In genomic region chr1:90717356-90717664, GRCh38 we compare ENCODE assay signal across 10 cellular contexts. TPM values are rescaled to one million over a fixed set of nuclear protein-coding genes. Genes with fewer than 3 reads are reported as not detected.
A peak's percentile ranks its signal among the peaks of the same experiment; 100 is the strongest.
DNase-seq lines count a peak whose midpoint lies in the region; ATAC-seq lines count a peak whose summit lies in the region.
"Had no signal": no experiment of that assay in that cellular context is flagged by ENCODE, and none has a peak within 500 bp of the region (broad histone marks: within the 10 kb centered on the region; RNA-seq: fewer than 3 reads in every experiment).

No MANE protein-coding gene starts in this region.

- CTCF ChIA-PET in CD8-positive, alpha-beta memory T cell (lab: Charles Lee) = interaction anchor here (0.6 kb wide), 1 partner anchor 115 kb away, joined by 3 read pairs; no protein-coding TSS in a partner anchor

- POLR2A ChIA-PET in CD8-positive, alpha-beta memory T cell (lab: Charles Lee) = no interaction called here

- no peaks in the 10 kb centered on the region for H3K36me3 ChIP-seq in CD8-positive, alpha-beta memory T cell (ENCODE audit: insufficient read depth, low read length)
- H3K36me3 ChIP-seq in HUES64 (ENCODE audit: insufficient read depth, low read length) (no peaks in the 10 kb centered on the region), ectodermal cell (ENCODE audit: control insufficient read depth, insufficient read depth, low read length) (no peaks in the 10 kb centered on the region), SJCRH30 (no peaks in the 10 kb centered on the region)
- H3K36me3 ChIP-seq: neutrophil had no signal

- peak overlapping the region; percentile 13 to 81 (median 50) for H3K4me3 Mint-ChIP-seq in CD8-positive, alpha-beta memory T cell

- H3K36me3 Mint-ChIP-seq in CD8-positive, alpha-beta memory T cell = peaks cover 0 to 2% (median 1%) of the 10 kb centered on the region in 3 donors

- no peaks in the 10 kb centered on the region for H3K9me3 ChIP-seq in CD8-positive, alpha-beta memory T cell (ENCODE audit: low read length)
- H3K9me3 ChIP-seq in HUES64 (ENCODE audit: insufficient read depth, low read depth, low read length) = no peaks in the 10 kb centered on the region
- no peaks in the 10 kb centered on the region for H3K9me3 ChIP-seq in ectodermal cell (ENCODE audit: control insufficient read depth, low read length)
- no peaks in the 10 kb centered on the region for H3K9me3 ChIP-seq in SJCRH30 (replicated peaks)
- H3K9me3 ChIP-seq: neutrophil had no signal

- no peak for DNase-seq in CD8-positive, alpha-beta memory T cell
- DNase-seq in posterior vena cava (ENCODE audit: low spot score) (peak; percentile 66), cerebellar nuclear complex (lab: John Stamatoyannopoulos, UW) (no peak), SJCRH30 (no peak)
- DNase-seq: activated naive CD4-positive, alpha-beta T cell treated with Interleukin-2 at 50 U/mL for 16 hours had no signal

- peaks cover 4 to 44% (median 38%) of the 10 kb centered on the region in 5 donors for H3K9me3 Mint-ChIP-seq in CD8-positive, alpha-beta memory T cell

- WGBS in HUES64 = 1% methylated on average over 37 of the region's 37 CpGs
- 1% methylated on average over 37 of the region's 37 CpGs for WGBS in ectodermal cell, 2 experiments

- peaks cover 88 to 89% of the 10 kb centered on the region in 2 donors for H3K27me3 Mint-ChIP-seq in CD8-positive, alpha-beta memory T cell

- peak overlapping the region in 2 of 8 donors; percentile 50 to 93 for H3K27ac Mint-ChIP-seq in CD8-positive, alpha-beta memory T cell

- H3K9ac ChIP-seq in HUES64 (ENCODE audit: low read depth, low read length) = no peak overlapping the region

- no peak overlapping the region for H3K27ac ChIP-seq in CD8-positive, alpha-beta memory T cell (ENCODE audit: low read depth, low read length)
- no peak overlapping the region for H3K27ac ChIP-seq in HUES64 (ENCODE audit: low read depth, low read length)
- no peak overlapping the region for H3K27ac ChIP-seq in ectodermal cell (ENCODE audit: insufficient read depth, low read depth, low read length, poor library complexity, severe bottlenecking)
- no peak overlapping the region for H3K27ac ChIP-seq in SJCRH30
- H3K27ac ChIP-seq: neutrophil had no signal

- peaks cover 6% of the 10 kb centered on the region for H3K4me1 ChIP-seq in CD8-positive, alpha-beta memory T cell (ENCODE audit: insufficient read depth, low read length)
- peaks cover 41% of the 10 kb centered on the region for H3K4me1 ChIP-seq in HUES64 (ENCODE audit: insufficient read depth, low read length)
- peaks cover 3% of the 10 kb centered on the region for H3K4me1 ChIP-seq in ectodermal cell (ENCODE audit: control insufficient read depth, insufficient read depth, low read length)
- no peaks in the 10 kb centered on the region for H3K4me1 ChIP-seq in SJCRH30

- intact Hi-C loops in posterior vena cava (cut with DNase I) = no loop called here

- ATAC-seq in HG03342 (IDR thresholded peaks at IDR 0.05; ENCODE audit: unreplicated experiment) = no peak
- ATAC-seq: Panc1 had no signal

- no peak overlapping the region for H3K4me3 ChIP-seq in CD8-positive, alpha-beta memory T cell (ENCODE audit: low read length)
- peak overlapping the region; percentile 54; the same call in 1 of the 2 replicates for H3K4me3 ChIP-seq in HUES64 (ENCODE audit: low read length)
- peak overlapping the region; percentile 28 for H3K4me3 ChIP-seq in ectodermal cell (ENCODE audit: insufficient read depth, low read depth, low read length)
- H3K4me3 ChIP-seq in SJCRH30 = no peak overlapping the region

- H3K4me1 Mint-ChIP-seq in CD8-positive, alpha-beta memory T cell = peaks cover 25 to 30% (median 26%) of the 10 kb centered on the region in 3 donors

- H3K27me3 ChIP-seq in CD8-positive, alpha-beta memory T cell (ENCODE audit: insufficient read depth, low read length, poor library complexity, severe bottlenecking) = peaks cover 90% of the 10 kb centered on the region
- H3K27me3 ChIP-seq in HUES64 (ENCODE audit: insufficient read depth, low read length) = peaks cover 100% of the 10 kb centered on the region
- H3K27me3 ChIP-seq in ectodermal cell (ENCODE audit: control insufficient read depth, insufficient read depth, low read length, poor library complexity, severe bottlenecking) = peaks cover 100% of the 10 kb centered on the region
- H3K27me3 ChIP-seq in SJCRH30 = 0 out of 2 replicates have a peak, but pooled peaks cover 3% of the 10 kb centered on the region

RNA-seq across cellular contexts. Expression of gene BARHL2, which starts 0.2 kb away (rescaled TPM):
- not detected for total RNA-seq in CD8-positive, alpha-beta memory T cell
- polyA plus RNA-seq in CD8-positive, alpha-beta memory T cell = not detected
- polyA plus RNA-seq in HUES64 (2013, experiment 1 of 2) = not detected
- polyA plus RNA-seq in HUES64 (2013, experiment 2 of 2) = not detected
- polyA plus RNA-seq in ectodermal cell (2013, experiment 1 of 4) = 1.1 TPM
- polyA plus RNA-seq in ectodermal cell (2013, experiment 2 of 4) = 4.0 TPM
- 0.91 TPM for polyA plus RNA-seq in ectodermal cell (2013, experiment 3 of 4)
- polyA plus RNA-seq in ectodermal cell (2013, experiment 4 of 4) = 2.1 TPM
- not detected for total RNA-seq in posterior vena cava
- total RNA-seq in SJCRH30 (2014; rRNA removed; shearing (Covaris generic)) = not detected in 2 replicates

Comparison
In these comparisons a context has a peak if more than half of its experiments do, and no peak if none do; other contexts are left out.
1. H3K4me3 ChIP-seq: peak in HUES64 (single experiment) and ectodermal cell (single experiment); none in CD8-positive, alpha-beta memory T cell (single experiment) and SJCRH30 (single experiment).